In genomic region chr2:13193900-13194299, GRCh38 we compare ENCODE assay signal across 8 cellular contexts.
DNase-seq lines count a peak whose midpoint lies in the region; ATAC-seq, FAIRE-seq and TF ChIP-seq lines count a peak whose summit lies in the region.

No MANE protein-coding gene starts in this region.

- TF ChIP-seq CTCF in GM12878 (IDR thresholded peaks at IDR 0.05 in 2 of 3, conservative IDR thresholded peaks at IDR 0.05 in 1 of 3; ENCODE audit: control insufficient read depth in 2 of 3, extremely low read depth in 1 of 3, insufficient read depth in 1 of 3, low read depth in 3 of 3, low read length in 3 of 3) = peak; percentile 42 to 68 (median 56); a peak in 5 of 6 replicates
- peak; percentile 82 for TF ChIP-seq CTCF in neural cell (IDR thresholded peaks at IDR 0.05; ENCODE audit: poor library complexity, severe bottlenecking)

- POLR2A ChIA-PET in GM12878 (lab: Charles Lee) = no interaction called here

- in situ Hi-C loops in GM12878 (cut with MboI) = no loop called here

- RAD21 ChIA-PET in GM12878 (lab: Charles Lee; ENCODE audit: unreplicated experiment) = interaction anchor here (1.0 to 1.4 kb wide), 5 partner anchors 10 to 1638 kb away, joined by 3 to 10 read pairs (median 4); no protein-coding TSS in a partner anchor

- DNase-seq in NOMO-1 treated with DMSO at 0.1 percent for 48 hours (lab: John Stamatoyannopoulos, UW; ENCODE audit: unreplicated experiment) (peak; percentile 24), NOMO-1 treated with dmso at 0.1 percent for 144 hours (lab: John Stamatoyannopoulos, UW; ENCODE audit: unreplicated experiment) (no peak), NCI-H1417 treated with DMSO at 0.1 percent for 48 hours (lab: John Stamatoyannopoulos, UW) (peak; percentile 28), GM12878 (ENCODE audit: low read depth, low spot score) (peak; percentile 31), posterior cingulate gyrus (no peak)

- SMC1A ChIA-PET in GM12878 (lab: Charles Lee; ENCODE audit: uncharacterized antibody, unreplicated experiment) = interaction anchor here (1.0 to 2.3 kb wide), 4 partner anchors 10 to 692 kb away, joined by 3 to 10 read pairs (median 4); no protein-coding TSS in a partner anchor

- H3K9me3 ChIP-seq in GM12878 (replicated peaks; ENCODE audit: control insufficient read depth, insufficient read depth, low read length) (no peaks in the 10 kb centered on the region), neural cell (ENCODE audit: low read length) (no peaks in the 10 kb centered on the region)

- TF ChIP-seq RAD21 in GM12878 (IDR thresholded peaks at IDR 0.05; ENCODE audit: insufficient read depth, low read depth, low read length) = peak; percentile 83
- peak; percentile 87 for TF ChIP-seq RAD21 in neural cell (conservative IDR thresholded peaks at IDR 0.05)

- H4K20me1 ChIP-seq in GM12878 (ENCODE audit: control insufficient read depth, insufficient read depth) (no peaks in the 10 kb centered on the region), neural cell (ENCODE audit: insufficient read depth) (no peaks in the 10 kb centered on the region)

- H3K4me1 ChIP-seq in GM12878 (ENCODE audit: control insufficient read depth, insufficient read depth, low read length) = no peaks in the 10 kb centered on the region

- CTCF ChIA-PET in GM12878 (lab: Yijun Ruan, JAX) = interaction anchor here (0.5 to 1.6 kb wide), 8 partner anchors 10 to 1241 kb away, joined by 3 to 5 read pairs (median 3); no protein-coding TSS in a partner anchor

- H3K36me3 ChIP-seq in GM12878 (ENCODE audit: control insufficient read depth in 2 of 2, insufficient read depth in 2 of 2, low read length in 1 of 2) (no peaks in the 10 kb centered on the region), neural cell (ENCODE audit: insufficient read depth, low read length) (no peaks in the 10 kb centered on the region)

- H3K4me3 ChIP-seq in GM12878 (no peak overlapping the region), neural cell (ENCODE audit: low read length) (no peak overlapping the region)

- H3K9ac ChIP-seq in GM12878 (ENCODE audit: control insufficient read depth, insufficient read depth, low read length) (no peak overlapping the region), neural cell (ENCODE audit: low read length) (no peak overlapping the region)

- intact Hi-C loops in GM12878 (cut with micrococcal nuclease; ENCODE audit: unreplicated experiment) = loop anchor here (5.0 to 10.0 kb wide), 5 partner anchors 137 to 1711 kb away; no protein-coding TSS in a partner anchor
- intact Hi-C loops in posterior cingulate gyrus (cut with DNase I) = no loop called here

- WGBS in GM12878 (ENCODE audit: insufficient coverage, insufficient replicate concordance, low lambda C conversion rate, missing lambda C conversion rate) = 0% methylated on average over 1 of the region's 1 CpG

- H3F3A ChIP-seq in neural cell (ENCODE audit: insufficient read depth, low read length, poor library complexity, severe bottlenecking) = no peaks in the 10 kb centered on the region

- H3K4me2 ChIP-seq in GM12878 (ENCODE audit: control insufficient read depth, insufficient read depth) = 0 out of 2 replicates have a peak overlapping the region, but pooled peaks have one; percentile 14
- H3K4me2 ChIP-seq in neural cell (ENCODE audit: low read length) = no peak overlapping the region

- FAIRE-seq in GM12878 (lab: Jason Lieb, UNC) = peak; percentile 56

- TF ChIP-seq EP300 in GM12878 (IDR thresholded peaks at IDR 0.05; ENCODE audit: borderline replicate concordance in 1 of 2, control insufficient read depth in 1 of 2, low read depth in 2 of 2, low read length in 2 of 2) = no peak
- no peak for TF ChIP-seq EP300 in neural cell (conservative IDR thresholded peaks at IDR 0.05; ENCODE audit: poor library complexity, severe bottlenecking)

- H3K27me3 ChIP-seq in GM12878 (replicated peaks in 1 of 2; ENCODE audit: control insufficient read depth in 2 of 2, insufficient read depth in 2 of 2, low read length in 1 of 2) = no peaks in the 10 kb centered on the region
- H3K27me3 ChIP-seq in neural cell (ENCODE audit: insufficient read depth, low read depth, low read length) = no peaks in the 10 kb centered on the region

- H3K27ac ChIP-seq in GM12878 (ENCODE audit: control insufficient read depth, insufficient read depth) = no peak overlapping the region
- no peak overlapping the region for H3K27ac ChIP-seq in neural cell (ENCODE audit: low read length)

- no peaks in the 10 kb centered on the region for H3K79me2 ChIP-seq in GM12878 (ENCODE audit: control insufficient read depth, insufficient read depth, low read length)
- H3K79me2 ChIP-seq in neural cell (replicated peaks; ENCODE audit: insufficient read depth, low read length) = no peaks in the 10 kb centered on the region

- no peak for TF ChIP-seq POLR2A in GM12878 (IDR thresholded peaks at IDR 0.05; ENCODE audit: low read depth, low read length)

- H3K9me2 ChIP-seq in neural cell (ENCODE audit: insufficient read depth, low read length) = no peaks in the 10 kb centered on the region

- H2AFZ ChIP-seq in GM12878 (ENCODE audit: control insufficient read depth, low read depth, low read length) (peak overlapping the region; percentile 41), neural cell (ENCODE audit: low read depth, low read length) (no peak overlapping the region)

- no TSS peak for BruUV-seq in GM12878 (replicated peaks; lab: Mats Ljungman, UMichigan)

- ATAC-seq in HG02623 (IDR thresholded peaks at IDR 0.05; ENCODE audit: unreplicated experiment) (peak; percentile 69), GM12878 (peak; percentile 92), HG03045 (IDR thresholded peaks at IDR 0.05; ENCODE audit: unreplicated experiment) (no peak)

TF ChIP-seq in GM12878, 131 proteins besides CTCF, POLR2A, EP300 and RAD21 (continues in another document):
- TF ChIP-seq YY1 (IDR thresholded peaks at IDR 0.05; ENCODE audit: low read depth, low read length) = no peak
- TF ChIP-seq PML (IDR thresholded peaks at IDR 0.05; ENCODE audit: low read length) = no peak
- peak; percentile 70; the same call in 1 of the 2 replicates for TF ChIP-seq ZNF384 (IDR thresholded peaks at IDR 0.05; ENCODE audit: borderline replicate concordance, low read depth, low read length)

TF ChIP-seq in neural cell, 6 proteins besides CTCF, POLR2A, EP300 and RAD21:
- TF ChIP-seq SMC3 (conservative IDR thresholded peaks at IDR 0.05; ENCODE audit: poor library complexity) (peak; percentile 87), REST (IDR thresholded peaks at IDR 0.05; ENCODE audit: borderline replicate concordance) (no peak)

Comparison
In these comparisons a context has a peak if more than half of its experiments do, and no peak if none do; other contexts are left out.
1. DNase-seq: peak in NOMO-1 treated with DMSO at 0.1 percent for 48 hours (single experiment), NCI-H1417 treated with DMSO at 0.1 percent for 48 hours (single experiment) and GM12878 (single experiment); none in NOMO-1 treated with dmso at 0.1 percent for 144 hours (single experiment) and posterior cingulate gyrus (0 of 10).